In genomic region chr5:148828461-148829247, GRCh38 we compare ENCODE assay signal across 8 cellular contexts. TPM values are rescaled to one million over a fixed set of nuclear protein-coding genes. Genes with fewer than 3 reads are reported as not detected.
DNase-seq lines count a peak whose midpoint lies in the region; ATAC-seq, FAIRE-seq and TF ChIP-seq lines count a peak whose summit lies in the region.

No MANE protein-coding gene starts in this region.

- TF ChIP-seq CTCF in bronchial epithelial cell (IDR thresholded peaks at IDR 0.05; ENCODE audit: insufficient read depth, low read length, severe bottlenecking), result peak; percentile 42

- no peaks in the 10 kb centered on the region for H3K9me3 Mint-ChIP-seq in CD4-positive, alpha-beta memory T cell
- H3K9me3 Mint-ChIP-seq in natural killer cell treated with Interleukin-12 subunit alpha and Interleukin-12 subunit beta and Interleukin-15 and Interleukin-18, amount 100 ng/mL, for 72 hours, result no peaks in the 10 kb centered on the region

- no peaks in the 10 kb centered on the region for H3K27me3 ChIP-seq in CD4-positive, alpha-beta memory T cell (ENCODE audit: insufficient read depth, low read length)
- no peaks in the 10 kb centered on the region for H3K27me3 ChIP-seq in bronchial epithelial cell (ENCODE audit: control insufficient read depth, insufficient read depth, low read length)

- POLR2A ChIA-PET in CD4-positive, alpha-beta memory T cell (lab: Charles Lee; ENCODE audit: partially characterized antibody), result interaction anchor here (1.0 to 5.1 kb wide), 4 partner anchors 9 to 25 kb away, joined by 3 to 73 read pairs (median 8); no protein-coding TSS in a partner anchor

- peaks cover 30 to 83% (median 52%) of the 10 kb centered on the region in 4 donors for H3K4me1 Mint-ChIP-seq in CD4-positive, alpha-beta memory T cell
- peaks cover 69 to 75% of the 10 kb centered on the region in 2 donors for H3K4me1 Mint-ChIP-seq in natural killer cell treated with Interleukin-12 subunit alpha and Interleukin-12 subunit beta and Interleukin-15 and Interleukin-18, amount 100 ng/mL, for 72 hours (ENCODE audit: low read depth in 2 of 2)

- peak; percentile 43 for FAIRE-seq in bronchial epithelial cell (lab: Jason Lieb, UNC)

- ATAC-seq in natural killer cell treated with Interleukin-12 subunit alpha and Interleukin-12 subunit beta and Interleukin-15 and Interleukin-18, amount 100 ng/mL, for 72 hours, result no peak
- no peak for ATAC-seq in GM19324 (IDR thresholded peaks at IDR 0.05; ENCODE audit: low FRiP score, unreplicated experiment)

- no peaks in the 10 kb centered on the region for H3K9me3 ChIP-seq in CD4-positive, alpha-beta memory T cell (ENCODE audit: control insufficient read depth in 1 of 2, low read length in 2 of 2)

- H3K27ac ChIP-seq in CD4-positive, alpha-beta memory T cell (ENCODE audit: low read depth, low read length), result no peak overlapping the region

- peaks cover 56% of the 10 kb centered on the region for H3K4me1 ChIP-seq in CD4-positive, alpha-beta memory T cell (ENCODE audit: insufficient read depth, low read length)

- H3K4me3 ChIP-seq in CD4-positive, alpha-beta memory T cell (ENCODE audit: low read length in 2 of 2), result peak overlapping the region; percentile 10 to 44
- H3K4me3 ChIP-seq in bronchial epithelial cell (ENCODE audit: low read depth, low read length), result peak overlapping the region; percentile 86

- peak overlapping the region; percentile 26 to 88 (median 65) for H3K27ac Mint-ChIP-seq in CD4-positive, alpha-beta memory T cell
- H3K27ac Mint-ChIP-seq in natural killer cell treated with Interleukin-12 subunit alpha and Interleukin-12 subunit beta and Interleukin-15 and Interleukin-18, amount 100 ng/mL, for 72 hours, result peak overlapping the region; percentile 75 to 93

- intact Hi-C loops in CD4-positive, alpha-beta memory T cell (cut with micrococcal nuclease), result loop anchor here (5.0 to 10.0 kb wide), 3 partner anchors 96 to 529 kb away; partner anchors contain the start of gene PCYOX1L

- peaks cover 0 to 15% of the 10 kb centered on the region in 2 donors for H3K36me3 Mint-ChIP-seq in CD4-positive, alpha-beta memory T cell
- H3K36me3 Mint-ChIP-seq in natural killer cell treated with Interleukin-12 subunit alpha and Interleukin-12 subunit beta and Interleukin-15 and Interleukin-18, amount 100 ng/mL, for 72 hours, result no peaks in the 10 kb centered on the region

- no peaks in the 10 kb centered on the region for H3K27me3 Mint-ChIP-seq in CD4-positive, alpha-beta memory T cell
- H3K27me3 Mint-ChIP-seq in natural killer cell treated with Interleukin-12 subunit alpha and Interleukin-12 subunit beta and Interleukin-15 and Interleukin-18, amount 100 ng/mL, for 72 hours, result no peaks in the 10 kb centered on the region

- CTCF ChIA-PET in CD4-positive, alpha-beta memory T cell (lab: Charles Lee; ENCODE audit: partially characterized antibody), result interaction anchor here (0.7 to 4.3 kb wide), 10 partner anchors 8 to 207 kb away, joined by 3 to 21 read pairs (median 6); no protein-coding TSS in a partner anchor

- peak in 2 of 5 donors; percentile 16 to 47 for DNase-seq in CD4-positive, alpha-beta memory T cell
- DNase-seq in LHCN-M2 (ENCODE audit: low read depth) (peak; percentile 66), bronchial epithelial cell (ENCODE audit: low read depth) (peak; percentile 73), middle frontal gyrus (ENCODE audit: extremely low spot score, low spot score) (no peak)
- DNase-seq in natural killer cell treated with Interleukin-12 subunit alpha and Interleukin-12 subunit beta and Interleukin-15 and Interleukin-18, amount 100 ng/mL, for 72 hours (ENCODE audit: low spot score), result no peak
- DNase-seq in stimulated activated CD8-positive, alpha-beta memory T cell treated with anti-CD3 and anti-CD28 coated beads, Interleukin-4, amount 100 ng/mL, for 48 hours, result no peak
- no peak for DNase-seq in activated CD4-positive, alpha-beta T cell treated with anti-CD3 and anti-CD28 coated beads, Interleukin-2, amount 50 U/mL, for 4 hours

- no peaks in the 10 kb centered on the region for H3K36me3 ChIP-seq in CD4-positive, alpha-beta memory T cell (ENCODE audit: insufficient read depth, low read length)
- H3K36me3 ChIP-seq in bronchial epithelial cell (ENCODE audit: control insufficient read depth, insufficient read depth, low read length), result peaks cover 6% of the 10 kb centered on the region

- H3K4me3 Mint-ChIP-seq in CD4-positive, alpha-beta memory T cell, result peak overlapping the region; percentile 86 to 95 (median 90)
- peak overlapping the region; percentile 91 for H3K4me3 Mint-ChIP-seq in natural killer cell treated with Interleukin-12 subunit alpha and Interleukin-12 subunit beta and Interleukin-15 and Interleukin-18, amount 100 ng/mL, for 72 hours

RNA-seq across cellular contexts. Expression of gene ADRB2, which starts 2.2 kb away (rescaled TPM):
- 1 to 10 TPM; 5.6 to 6.1 TPM for total RNA-seq in CD4-positive, alpha-beta memory T cell
- 1 to 10 TPM; 3.6 to 5.2 TPM for polyA plus RNA-seq in CD4-positive, alpha-beta memory T cell
- 4.1 and 4.8 TPM in 2 replicates for total RNA-seq in LHCN-M2 (2014; rRNA removed)
- polyA plus RNA-seq in LHCN-M2 (2012), result 3.4 TPM
- total RNA-seq in bronchial epithelial cell, result 18.7 and 21.9 TPM in 2 replicates
- 1 to 10 TPM; 3.8 to 4.4 TPM for total RNA-seq in natural killer cell treated with Interleukin-12 subunit alpha and Interleukin-12 subunit beta and Interleukin-15 and Interleukin-18, amount 100 ng/mL, for 72 hours

Comparison
In these comparisons a context has a peak if more than half of its experiments do, and no peak if none do; other contexts are left out.
1. DNase-seq: peak in LHCN-M2 (single experiment) and bronchial epithelial cell (single experiment); none in natural killer cell treated with Interleukin-12 subunit alpha and Interleukin-12 subunit beta and Interleukin-15 and Interleukin-18, amount 100 ng/mL, for 72 hours (single experiment), stimulated activated CD8-positive, alpha-beta memory T cell treated with anti-CD3 and anti-CD28 coated beads, Interleukin-4, amount 100 ng/mL, for 48 hours (single experiment), middle frontal gyrus (single experiment) and activated CD4-positive, alpha-beta T cell treated with anti-CD3 and anti-CD28 coated beads, Interleukin-2, amount 50 U/mL, for 4 hours (0 of 2).